In the genomic region with DNA sequence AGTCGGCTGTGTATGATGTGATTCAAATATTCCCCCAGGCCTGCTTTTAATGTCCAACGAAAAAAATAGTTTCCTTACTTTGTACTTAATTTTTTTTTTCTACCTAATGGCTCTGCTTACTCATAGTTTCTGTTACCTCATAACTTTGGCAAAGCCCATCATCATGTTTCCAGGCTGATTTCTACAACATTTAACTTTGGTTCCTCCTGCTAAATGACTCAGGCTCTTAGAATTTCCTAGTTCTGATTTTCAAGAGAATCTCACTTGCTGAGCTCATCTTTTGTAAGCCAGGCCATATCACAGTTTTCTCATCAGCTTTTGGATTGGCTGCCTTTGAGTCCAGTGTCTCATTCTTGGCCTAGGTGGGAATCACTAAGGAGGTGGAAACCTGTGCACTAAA, we compare ENCODE assay signal across 1 cellular context.
TF ChIP-seq lines count a peak whose summit lies in the region.

No MANE protein-coding gene starts in this region.

TF ChIP-seq in IMR-90, 13 proteins besides CTCF, POLR2A, EP300 and RAD21:
- TF ChIP-seq CEBPB (IDR thresholded peaks at IDR 0.05; ENCODE audit: low read depth, low read length) (peak; percentile 70), NFE2L2 (IDR thresholded peaks at IDR 0.05; ENCODE audit: low read depth, low read length) (peak; percentile 66), FOS (IDR thresholded peaks at IDR 0.05; ENCODE audit: low read depth, low read length) (peak; percentile 89), MAFK (IDR thresholded peaks at IDR 0.05; ENCODE audit: low read depth, low read length) (peak; percentile 74), CHD1 (IDR thresholded peaks at IDR 0.05; ENCODE audit: low read depth, low read length) (no peak), SMC3 (IDR thresholded peaks at IDR 0.05; ENCODE audit: low read depth, low read length) (no peak), MXI1 (IDR thresholded peaks at IDR 0.05; ENCODE audit: borderline replicate concordance, low read depth, low read length) (no peak)
